10 cellular contexts compared by ENCODE assay signal in genomic region chr11:2208691-2209369, GRCh38. TPM values are rescaled to one million over a fixed set of nuclear protein-coding genes. Genes with fewer than 3 reads are reported as not detected.
DNase-seq lines count a peak whose midpoint lies in the region; ATAC-seq, FAIRE-seq and TF ChIP-seq lines count a peak whose summit lies in the region.
"Had no signal": no experiment of that assay in that cellular context is flagged by ENCODE, and none has a peak within 500 bp of the region (broad histone marks: within the 10 kb centered on the region; RNA-seq: fewer than 3 reads in every experiment).

No MANE protein-coding gene starts in this region.

- no peak for FAIRE-seq in K562 (lab: Jason Lieb, UNC)

- TF ChIP-seq CTCF in K562 (IDR thresholded peaks at IDR 0.05 in 2 of 3, conservative IDR thresholded peaks at IDR 0.05 in 1 of 3; ENCODE audit: insufficient read depth in 2 of 3, low read depth in 1 of 3, low read length in 3 of 3): no peak
- peak; percentile 37 for TF ChIP-seq CTCF in type B pancreatic cell (conservative IDR thresholded peaks at IDR 0.05)

- in situ Hi-C loops in K562 (cut with MboI): loop anchor here (10.0 kb wide), 1 partner anchor 306 kb away; no protein-coding TSS in a partner anchor

- peaks cover 3% of the 10 kb centered on the region for H3K27me3 Mint-ChIP-seq in activated naive CD4-positive, alpha-beta T cell treated with anti-CD3 and anti-CD28 coated beads, Interleukin-2, amount 10 ng/mL, durations not matched to agents 7 days and 5 days
- no peaks in the 10 kb centered on the region for H3K27me3 Mint-ChIP-seq in type B pancreatic cell

- H3K9me3 Mint-ChIP-seq in activated naive CD4-positive, alpha-beta T cell treated with anti-CD3 and anti-CD28 coated beads, Interleukin-2, amount 10 ng/mL, durations not matched to agents 7 days and 5 days: no peaks in the 10 kb centered on the region
- H3K9me3 Mint-ChIP-seq in type B pancreatic cell: no peaks in the 10 kb centered on the region

- no TSS peak for BruUV-seq in K562 (replicated peaks; lab: Mats Ljungman, UMichigan)

- H3K36me3 Mint-ChIP-seq in activated naive CD4-positive, alpha-beta T cell treated with anti-CD3 and anti-CD28 coated beads, Interleukin-2, amount 10 ng/mL, durations not matched to agents 7 days and 5 days: no peaks in the 10 kb centered on the region
- no peaks in the 10 kb centered on the region for H3K36me3 Mint-ChIP-seq in type B pancreatic cell

- no peak overlapping the region for H3K27ac Mint-ChIP-seq in activated naive CD4-positive, alpha-beta T cell treated with anti-CD3 and anti-CD28 coated beads, Interleukin-2, amount 10 ng/mL, durations not matched to agents 7 days and 5 days
- H3K27ac Mint-ChIP-seq in type B pancreatic cell: no peak overlapping the region

- H3K79me2 ChIP-seq in K562 (ENCODE audit: control insufficient read depth, insufficient read depth, low read length): no peaks in the 10 kb centered on the region

- TF ChIP-seq RAD21 in K562 (CRISPR knock-in tag; conservative IDR thresholded peaks at IDR 0.05 in 1 of 2, IDR thresholded peaks at IDR 0.05 in 1 of 2): no peak

- H3K4me3 ChIP-seq in K562: no peak overlapping the region
- H3K4me3 ChIP-seq: BLaER1 treated with 17β-estradiol and CSF1 and Interleukin-3, amounts not matched to agents 10 nM and 100 nM had no signal

- 5% methylated on average over 18 of the region's 24 CpGs for WGBS in K562 (ENCODE audit: insufficient coverage, low coverage, missing lambda C conversion rate)

- peaks cover 1% of the 10 kb centered on the region; the same call in 1 of the 2 replicates for H4K20me1 ChIP-seq in K562 (replicated peaks; ENCODE audit: control insufficient read depth, insufficient read depth, low read length)

- H3K4me2 ChIP-seq in K562 (ENCODE audit: insufficient read depth, low read length): no peak overlapping the region
- H3K4me2 ChIP-seq: BLaER1 treated with 17β-estradiol and CSF1 and Interleukin-3, amounts not matched to agents 10 nM and 100 nM had no signal

- no peak overlapping the region; a peak in 1 of 4 replicates for H3K9ac ChIP-seq in K562 (ENCODE audit: insufficient read depth in 1 of 2, low read depth in 2 of 2, low read length in 2 of 2)
- H3K9ac ChIP-seq: BLaER1 treated with 17β-estradiol and CSF1 and Interleukin-3, amounts not matched to agents 10 nM and 100 nM had no signal

- peaks cover 17 to 62% of the 10 kb centered on the region in 2 experiments for H3K27me3 ChIP-seq in K562 (ENCODE audit: control insufficient read depth in 2 of 2, insufficient read depth in 2 of 2, low read length in 2 of 2)
- H3K27me3 ChIP-seq: BLaER1 treated with 17β-estradiol and CSF1 and Interleukin-3, amounts not matched to agents 10 nM and 100 nM had no signal

- no peaks in the 10 kb centered on the region for H3K36me3 ChIP-seq in K562 (ENCODE audit: control insufficient read depth, insufficient read depth, low read length)
- H3K36me3 ChIP-seq: BLaER1 treated with 17β-estradiol and CSF1 and Interleukin-3, amounts not matched to agents 10 nM and 100 nM had no signal

- DNase-seq in activated naive CD4-positive, alpha-beta T cell treated with anti-CD3 and anti-CD28 coated beads, Interleukin-2, amount 10 ng/mL, durations not matched to agents 7 days and 5 days: peak; percentile 6
- DNase-seq in activated naive CD4-positive, alpha-beta T cell treated with anti-CD3 and anti-CD28 coated beads, Interleukin-2, amount 50 U/mL, for 16 hours: no peak
- DNase-seq in K562 (ENCODE audit: extremely low read depth in 1 of 4, low spot score in 3 of 4) (no peak), kidney glomerular epithelial cell (lab: John Stamatoyannopoulos, UW) (peak; percentile 31), type B pancreatic cell (ENCODE audit: extremely low spot score, unreplicated experiment) (peak; percentile 68)
- no peak for DNase-seq in stimulated activated CD4-positive, alpha-beta T cell treated with anti-CD3 and anti-CD28 coated beads, Interleukin-4, amount 100 ng/mL, for 1 hour

- POLR2A ChIA-PET in K562 (lab: Yijun Ruan, JAX): no interaction called here

- intact Hi-C loops in K562 (cut with micrococcal nuclease): no loop called here

- no peak overlapping the region for H3K27ac ChIP-seq in K562 (ENCODE audit: extremely low read depth, low read depth, low read length)
- H3K27ac ChIP-seq: BLaER1 treated with 17β-estradiol and CSF1 and Interleukin-3, amounts not matched to agents 10 nM and 100 nM had no signal

- no peak overlapping the region for H2AFZ ChIP-seq in K562 (ENCODE audit: low read depth, low read length)

- H3K9me1 ChIP-seq in K562 (ENCODE audit: control insufficient read depth, insufficient read depth, low read length): no peaks in the 10 kb centered on the region

- TF ChIP-seq POLR2A in K562 (conservative IDR thresholded peaks at IDR 0.05): no peak

- no peak overlapping the region for H3K4me3 Mint-ChIP-seq in activated naive CD4-positive, alpha-beta T cell treated with anti-CD3 and anti-CD28 coated beads, Interleukin-2, amount 10 ng/mL, durations not matched to agents 7 days and 5 days
- no peak overlapping the region for H3K4me3 Mint-ChIP-seq in type B pancreatic cell

- H3K4me1 ChIP-seq in K562 (replicated peaks in 1 of 2; ENCODE audit: control insufficient read depth in 2 of 2, insufficient read depth in 2 of 2, low read length in 2 of 2): peaks cover 0 to 21% of the 10 kb centered on the region in 2 experiments; a peak in 2 of 5 replicates

- H3K4me1 Mint-ChIP-seq in activated naive CD4-positive, alpha-beta T cell treated with anti-CD3 and anti-CD28 coated beads, Interleukin-2, amount 10 ng/mL, durations not matched to agents 7 days and 5 days: peaks cover 7% of the 10 kb centered on the region
- peaks cover 22% of the 10 kb centered on the region for H3K4me1 Mint-ChIP-seq in type B pancreatic cell (ENCODE audit: unreplicated experiment)

- ATAC-seq in K562 (no peak), HG03039 (IDR thresholded peaks at IDR 0.05; ENCODE audit: unreplicated experiment) (no peak), GM21390 (IDR thresholded peaks at IDR 0.05; ENCODE audit: unreplicated experiment) (no peak)

- no peaks in the 10 kb centered on the region for H3K9me3 ChIP-seq in K562 (replicated peaks; ENCODE audit: control insufficient read depth, insufficient read depth, low read depth, low read length)

- CTCF ChIA-PET in activated naive CD4-positive, alpha-beta T cell treated with anti-CD3 and anti-CD28 coated beads, Interleukin-2, amount 10 ng/mL, durations not matched to agents 7 days and 5 days (lab: Charles Lee): no interaction called here
- CTCF ChIA-PET in K562 (lab: Yijun Ruan, JAX; ENCODE audit: low intra/inter-chr PET ratio): no interaction called here

- no peak for TF ChIP-seq EP300 in K562 (IDR thresholded peaks at IDR 0.05; ENCODE audit: low read length)

TF ChIP-seq in K562, 482 proteins besides CTCF, POLR2A, EP300 and RAD21 (continues in another document):
- TF ChIP-seq, protein P1, sequence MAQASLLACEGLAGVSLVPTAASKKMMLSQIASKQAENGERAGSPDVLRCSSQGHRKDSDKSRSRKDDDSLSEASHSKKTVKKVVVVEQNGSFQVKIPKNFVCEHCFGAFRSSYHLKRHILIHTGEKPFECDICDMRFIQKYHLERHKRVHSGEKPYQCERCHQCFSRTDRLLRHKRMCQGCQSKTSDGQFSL (CRISPR knock-in tag; IDR thresholded peaks at IDR 0.05): 0 out of 2 replicates have a peak, but pooled peaks have one; percentile 18
- TF ChIP-seq, protein P1 (tag; IDR thresholded peaks at IDR 0.05): no peak

RNA-seq across cellular contexts. Expression of gene TH, which starts 37.2 kb away (rescaled TPM):
- total RNA-seq in K562 (2011; cell fraction: chromatin; rRNA removed; ENCODE audit: low replicate concordance): not detected in 2 replicates
- total RNA-seq in K562 (2011; cell fraction: nucleolus; rRNA removed): not detected in 2 replicates
- total RNA-seq in K562 (2011; cell fraction: nucleoplasm; rRNA removed): not detected in 2 replicates
- total RNA-seq in K562 (2014; rRNA removed) (not detected in 2 replicates), K562 (2014; rRNA removed; fragmentation: Illumina TruSeq; extraction: Trizol) (not detected in 2 replicates), K562 (2015; rRNA removed; fragmentation: Illumina TruSeq; extraction: Trizol) (not detected in 2 replicates), K562 (2021) (not detected in 2 replicates), type B pancreatic cell (ENCODE audit: low replicate concordance) (2.2 and 11.1 TPM in 2 replicates)
- polyA plus RNA-seq in K562 (2011; rRNA removed) (not detected in 2 replicates), K562 (2014; fragmentation: Illumina TruSeq; extraction: Trizol) (not detected in 2 replicates), K562 (2014; fragmentation: Nextera tagmentation; extraction: Ambion mirVana) (not detected), K562 (2014; rRNA removed) (not detected in 2 replicates)
- 0.06 TPM in 1 of 2 replicates, not detected in the other for polyA plus RNA-seq in K562 (2011; cell fraction: cytosol; rRNA removed)
- polyA plus RNA-seq in K562 (2011; cell fraction: nucleus; rRNA removed): not detected in 2 replicates
- polyA plus RNA-seq in K562 (2012): not detected in 2 replicates
- not detected in 2 replicates for polyA minus RNA-seq in K562 (2011; rRNA and poly(A)+ RNA removed)
- polyA minus RNA-seq in K562 (2011; cell fraction: cytosol; rRNA and poly(A)+ RNA removed): not detected in 2 replicates
- not detected in 2 replicates for polyA minus RNA-seq in K562 (2011; cell fraction: nucleus; rRNA and poly(A)+ RNA removed)
- total RNA-seq: liver had no signal

RNA-seq across cellular contexts. Expression of gene INS, which starts 47.8 kb away (rescaled TPM):
- total RNA-seq in K562 (2011; cell fraction: chromatin; rRNA removed; ENCODE audit: low replicate concordance): not detected in 2 replicates
- not detected in 2 replicates for total RNA-seq in K562 (2011; cell fraction: nucleolus; rRNA removed)
- total RNA-seq in K562 (2011; cell fraction: nucleoplasm; rRNA removed): not detected in 2 replicates
- total RNA-seq in K562 (2014; rRNA removed) (not detected in 2 replicates), K562 (2014; rRNA removed; fragmentation: Illumina TruSeq; extraction: Trizol) (not detected in 2 replicates), K562 (2015; rRNA removed; fragmentation: Illumina TruSeq; extraction: Trizol) (not detected in 2 replicates), K562 (2021) (not detected in 2 replicates), type B pancreatic cell (ENCODE audit: low replicate concordance) (1,584 and 3,976 TPM in 2 replicates)
- polyA plus RNA-seq in K562 (2011; rRNA removed) (not detected in 2 replicates), K562 (2014; fragmentation: Illumina TruSeq; extraction: Trizol) (not detected in 2 replicates), K562 (2014; fragmentation: Nextera tagmentation; extraction: Ambion mirVana) (not detected), K562 (2014; rRNA removed) (not detected in 2 replicates)
- not detected in 2 replicates for polyA plus RNA-seq in K562 (2011; cell fraction: cytosol; rRNA removed)
- polyA plus RNA-seq in K562 (2011; cell fraction: nucleus; rRNA removed): not detected in 2 replicates
- polyA plus RNA-seq in K562 (2012): not detected in 2 replicates
- polyA minus RNA-seq in K562 (2011; rRNA and poly(A)+ RNA removed): not detected in 2 replicates
- polyA minus RNA-seq in K562 (2011; cell fraction: cytosol; rRNA and poly(A)+ RNA removed): not detected in 2 replicates
- polyA minus RNA-seq in K562 (2011; cell fraction: nucleus; rRNA and poly(A)+ RNA removed): not detected in 2 replicates

Comparison
In these comparisons a context has a peak if more than half of its experiments do, and no peak if none do; other contexts are left out.
1. DNase-seq: peak in activated naive CD4-positive, alpha-beta T cell treated with anti-CD3 and anti-CD28 coated beads, Interleukin-2, amount 10 ng/mL, durations not matched to agents 7 days and 5 days (single experiment), kidney glomerular epithelial cell (single experiment) and type B pancreatic cell (single experiment); none in activated naive CD4-positive, alpha-beta T cell treated with anti-CD3 and anti-CD28 coated beads, Interleukin-2, amount 50 U/mL, for 16 hours (single experiment), K562 (0 of 4) and stimulated activated CD4-positive, alpha-beta T cell treated with anti-CD3 and anti-CD28 coated beads, Interleukin-4, amount 100 ng/mL, for 1 hour (single experiment).
2. RNA of gene INS, which starts 47.8 kb away (total RNA-seq): 1,584 to 3,976 TPM in type B pancreatic cell; not detected in K562; every median in the first group is over 1,000 times any median in the second.